10 cellular contexts compared by ENCODE assay signal in the genomic region with DNA sequence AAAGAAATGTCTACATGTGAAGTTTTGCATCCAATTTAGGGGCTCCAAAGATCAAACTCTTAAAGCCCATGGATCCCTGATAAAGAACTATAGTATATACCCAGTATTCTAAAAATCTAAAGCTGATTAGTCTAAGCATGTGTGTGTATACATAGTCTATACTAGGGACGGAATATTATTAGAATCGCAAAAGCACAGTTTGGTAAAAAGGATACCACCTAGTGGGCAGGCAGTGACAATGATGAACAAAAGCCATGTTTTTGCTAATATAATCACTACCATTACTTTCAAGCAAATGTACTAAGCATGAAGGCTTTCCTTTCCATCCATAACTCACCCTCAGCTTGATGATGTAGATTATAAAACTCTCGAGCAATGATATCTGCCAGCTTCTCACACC. TPM values are rescaled to one million over a fixed set of nuclear protein-coding genes. Genes with fewer than 3 reads are reported as not detected.
A peak's percentile ranks its signal among the peaks of the same experiment; 100 is the strongest.
DNase-seq lines count a peak whose midpoint lies in the region; ATAC-seq and TF ChIP-seq lines count a peak whose summit lies in the region.
"Had no signal": no experiment of that assay in that cellular context is flagged by ENCODE, and none has a peak within 500 bp of the region (broad histone marks: within the 10 kb centered on the region; RNA-seq: fewer than 3 reads in every experiment).

No MANE protein-coding gene starts in this region.

- H3K9ac ChIP-seq in adipocyte (ENCODE audit: low read length) = no peak overlapping the region

- H3K27ac Mint-ChIP-seq in immature natural killer cell = no peak overlapping the region

- H3K27me3 ChIP-seq in adipocyte (replicated peaks; ENCODE audit: control insufficient read depth, insufficient read depth, low read length) = no peaks in the 10 kb centered on the region
- H3K27me3 ChIP-seq: neutrophil had no signal

- no peaks in the 10 kb centered on the region for H3K9me3 ChIP-seq in adipocyte (ENCODE audit: control insufficient read depth, low read length)
- H3K9me3 ChIP-seq: neutrophil had no signal

- no peaks in the 10 kb centered on the region for H3K27me3 Mint-ChIP-seq in immature natural killer cell (ENCODE audit: low read depth in 3 of 3)

- in situ Hi-C loops in GM13977 (cut with MboI; ENCODE audit: low pct_unique_long_range_greater_than_20kb, low sequenced_read_pairs, unreplicated experiment) = no loop called here

- ATAC-seq in GM18511 (IDR thresholded peaks at IDR 0.05; ENCODE audit: unreplicated experiment) (no peak), GM18517 (IDR thresholded peaks at IDR 0.05; ENCODE audit: unreplicated experiment) (no peak)

- H3K9me3 Mint-ChIP-seq in immature natural killer cell = no peaks in the 10 kb centered on the region

- H3K36me3 ChIP-seq in adipocyte (ENCODE audit: control insufficient read depth, insufficient read depth, low read length, severe bottlenecking) = no peaks in the 10 kb centered on the region

- no peak overlapping the region for H3K4me3 ChIP-seq in adipocyte (ENCODE audit: low read length)

- no peaks in the 10 kb centered on the region for H3K4me1 ChIP-seq in adipocyte (ENCODE audit: control insufficient read depth, insufficient read depth, low read length)

- no peaks in the 10 kb centered on the region for H3K4me1 Mint-ChIP-seq in immature natural killer cell

- peaks cover 0 to 3% (median 0%) of the 10 kb centered on the region in 3 donors for H3K36me3 Mint-ChIP-seq in immature natural killer cell

- no peak overlapping the region for H3K4me3 Mint-ChIP-seq in immature natural killer cell

- peak; percentile 35 for DNase-seq in AG08395 (ENCODE audit: low spot score)
- no peak for DNase-seq in GM13977 (ENCODE audit: low spot score)
- DNase-seq in adipocyte (ENCODE audit: low read depth) = peak; percentile 45
- DNase-seq in hepatic stellate cell (ENCODE audit: low spot score) = peak; percentile 42
- DNase-seq in medulla oblongata (ENCODE audit: extremely low spot score) = no peak
- DNase-seq in immature natural killer cell = no peak
- DNase-seq: NCI-H2081 had no signal

- peak; percentile 47 for TF ChIP-seq CTCF in GM13977 (IDR thresholded peaks at IDR 0.05; ENCODE audit: extremely low read depth, insufficient read depth, missing control alignments)

RNA-seq across cellular contexts. Expression of a gene that starts 16.5 kb away (rescaled TPM):
- polyA plus RNA-seq in immature natural killer cell = under 1 TPM in 1 of 3 donors, not detected in 2; 0.84 TPM

RNA-seq across cellular contexts. Expression of a gene that starts 38.4 kb away (rescaled TPM):
- polyA plus RNA-seq in immature natural killer cell = not detected

Comparison
In these comparisons a context has a peak if more than half of its experiments do, and no peak if none do; other contexts are left out.
1. DNase-seq: peak in AG08395 (single experiment), adipocyte (single experiment) and hepatic stellate cell (single experiment); none in GM13977 (single experiment), medulla oblongata (single experiment) and immature natural killer cell (0 of 3).